In genomic region chr2:231686192-231687100, GRCh38 we compare ENCODE assay signal across 2 cellular contexts.
TF ChIP-seq lines count a peak whose summit lies in the region.

No MANE protein-coding gene starts in this region.

TF ChIP-seq in IMR-90, 13 proteins besides CTCF, POLR2A, EP300 and RAD21:
- no peak for TF ChIP-seq NFE2L2 (IDR thresholded peaks at IDR 0.05; ENCODE audit: low read depth, low read length)

TF ChIP-seq in GM12878, 131 proteins besides CTCF, POLR2A, EP300 and RAD21:
- TF ChIP-seq ZBTB33 (IDR thresholded peaks at IDR 0.05) (no peak), IKZF1 (conservative IDR thresholded peaks at IDR 0.05) (no peak), NBN (IDR thresholded peaks at IDR 0.05) (no peak), SPI1 (IDR thresholded peaks at IDR 0.05; ENCODE audit: borderline replicate concordance, insufficient read depth, low read depth, low read length) (no peak), ATF3 (IDR thresholded peaks at IDR 0.05; ENCODE audit: borderline replicate concordance, extremely low read depth, low read depth, low read length) (no peak), NFIC (IDR thresholded peaks at IDR 0.05; ENCODE audit: low read depth, low read length) (no peak), NFYA (IDR thresholded peaks at IDR 0.05; ENCODE audit: borderline replicate concordance, low read depth, low read length) (no peak), PRDM15 (CRISPR knock-in tag; IDR thresholded peaks at IDR 0.05) (no peak), USF2 (IDR thresholded peaks at IDR 0.05; ENCODE audit: borderline replicate concordance, low read depth, low read length) (no peak), ZNF622 (IDR thresholded peaks at IDR 0.05) (no peak), ZBED1 (IDR thresholded peaks at IDR 0.05; ENCODE audit: borderline replicate concordance) (no peak), NR2C1 (IDR thresholded peaks at IDR 0.05) (no peak), PKNOX1 (IDR thresholded peaks at IDR 0.05) (no peak), ZBTB11 (CRISPR knock-in tag; IDR thresholded peaks at IDR 0.05) (no peak)
